In genomic region chr4:187070740-187071139, GRCh38 we compare ENCODE assay signal across 2 cellular contexts.
TF ChIP-seq lines count a peak whose summit lies in the region.

No MANE protein-coding gene starts in this region.

TF ChIP-seq in GM23338, 12 proteins besides CTCF, POLR2A, EP300 and RAD21 (continued from another document):
- TF ChIP-seq ZNF462 (CRISPR knock-in tag; IDR thresholded peaks at IDR 0.05) (no peak), JUNB (IDR thresholded peaks at IDR 0.05; ENCODE audit: unreplicated experiment) (no peak), ZNF331 (CRISPR knock-in tag; IDR thresholded peaks at IDR 0.05; ENCODE audit: low read depth) (no peak), ETS1 (IDR thresholded peaks at IDR 0.05) (no peak), POLR2AphosphoS5 (IDR thresholded peaks at IDR 0.05; ENCODE audit: low read depth) (no peak), REST (IDR thresholded peaks at IDR 0.05; ENCODE audit: unreplicated experiment) (no peak)

TF ChIP-seq in WTC11, 78 proteins besides CTCF, POLR2A, EP300 and RAD21 (continued from another document):
- TF ChIP-seq ZMAT4 (CRISPR knock-in tag; IDR thresholded peaks at IDR 0.05) (no peak), FOXK1 (CRISPR knock-in tag; IDR thresholded peaks at IDR 0.05) (no peak), MXD4 (CRISPR knock-in tag; IDR thresholded peaks at IDR 0.05; ENCODE audit: borderline replicate concordance) (no peak), ZNF532 (CRISPR knock-in tag; IDR thresholded peaks at IDR 0.05; ENCODE audit: borderline replicate concordance) (no peak), ATF1 (CRISPR knock-in tag; IDR thresholded peaks at IDR 0.05) (no peak), RORB (CRISPR knock-in tag; IDR thresholded peaks at IDR 0.05) (no peak), SP1 (CRISPR knock-in tag; conservative IDR thresholded peaks at IDR 0.05) (no peak), ZNF396 (CRISPR knock-in tag; IDR thresholded peaks at IDR 0.05; ENCODE audit: borderline replicate concordance) (no peak), STAT6 (CRISPR knock-in tag; conservative IDR thresholded peaks at IDR 0.05; ENCODE audit: low read depth) (no peak), E2F5 (CRISPR knock-in tag; IDR thresholded peaks at IDR 0.05) (no peak), USF1 (CRISPR knock-in tag; IDR thresholded peaks at IDR 0.05) (no peak), PRDM15 (CRISPR knock-in tag; IDR thresholded peaks at IDR 0.05) (no peak), FOXP4 (CRISPR knock-in tag; IDR thresholded peaks at IDR 0.05) (no peak)
